Comparison of ENCODE assay signal across 15 cellular contexts in genomic region chr17:74790206-74791066, GRCh38. TPM values are rescaled to one million over a fixed set of nuclear protein-coding genes. Genes with fewer than 3 reads are reported as not detected.
DNase-seq lines count a peak whose midpoint lies in the region; TF ChIP-seq lines count a peak whose summit lies in the region.
"Had no signal": no experiment of that assay in that cellular context is flagged by ENCODE, and none has a peak within 500 bp of the region (broad histone marks: within the 10 kb centered on the region; RNA-seq: fewer than 3 reads in every experiment).

No MANE protein-coding gene starts in this region.

- H3K27ac ChIP-seq in A673 (ENCODE audit: low read depth, low read length, poor library complexity, severe bottlenecking), result no peak overlapping the region
- no peak overlapping the region for H3K27ac ChIP-seq in CD4-positive, alpha-beta memory T cell (ENCODE audit: low read depth, low read length)
- H3K27ac ChIP-seq in cingulate gyrus (ENCODE audit: low read depth, low read length), result peak overlapping the region; percentile 3
- H3K27ac ChIP-seq: coronary artery, epithelial cell of prostate, uterus had no signal

- peak overlapping the region in 4 of 7 donors; percentile 42 to 82 (median 68) for H3K27ac Mint-ChIP-seq in CD4-positive, alpha-beta memory T cell

- peaks cover 0 to 2% (median 0%) of the 10 kb centered on the region in 8 donors for H3K9me3 Mint-ChIP-seq in CD4-positive, alpha-beta memory T cell
- H3K9me3 Mint-ChIP-seq: activated T-cell treated with anti-CD3 and anti-CD28 coated beads, Interleukin-2, amount 50 U/mL, for 4 hours had no signal

- peaks cover 20% of the 10 kb centered on the region for H3K36me3 ChIP-seq in A673 (ENCODE audit: insufficient read depth, low read length, poor library complexity, severe bottlenecking)
- peaks cover 30% of the 10 kb centered on the region for H3K36me3 ChIP-seq in CD4-positive, alpha-beta memory T cell (ENCODE audit: insufficient read depth, low read length)
- peaks cover 5% of the 10 kb centered on the region for H3K36me3 ChIP-seq in H7 (replicated peaks; ENCODE audit: control insufficient read depth, insufficient read depth, low read length)
- H3K36me3 ChIP-seq: uterus had no signal

- CTCF ChIA-PET in A673 (lab: Charles Lee), result interaction anchor here (0.5 to 1.5 kb wide), 7 partner anchors 69 to 253 kb away, joined by 3 to 9 read pairs (median 3); partner anchors contain the start of gene GRIN2C
- CTCF ChIA-PET in CD4-positive, alpha-beta memory T cell (lab: Charles Lee; ENCODE audit: partially characterized antibody), result interaction anchor here (0.7 to 9.7 kb wide), 39 partner anchors 11 to 374 kb away, joined by 3 to 127 read pairs (median 6); partner anchors contain the start of genes GRIN2C, NAT9 and RAB37

- DNase-seq in A673 (ENCODE audit: low spot score) (peak; percentile 30), SKM-1 (lab: John Stamatoyannopoulos, UW; ENCODE audit: unreplicated experiment) (peak; percentile 34), activated T-cell treated with anti-CD3 and anti-CD28 coated beads for 4 hours (no peak), AG08396 (ENCODE audit: low spot score) (no peak), H7 (no peak), NCI-H1105 treated with DMSO at 0.1 percent for 48 hours (lab: John Stamatoyannopoulos, UW) (no peak)
- DNase-seq in CD4-positive, alpha-beta memory T cell, result no peak
- DNase-seq: activated CD4-positive, alpha-beta T cell treated with anti-CD3 and anti-CD28 coated beads for 1 hour; activated T-cell treated with anti-CD3 and anti-CD28 coated beads, Interleukin-2, amount 50 U/mL, for 4 hours; uterus had no signal

- H3K4me1 ChIP-seq in A673 (ENCODE audit: insufficient read depth, low read length, poor library complexity, severe bottlenecking), result no peaks in the 10 kb centered on the region
- peaks cover 19% of the 10 kb centered on the region for H3K4me1 ChIP-seq in CD4-positive, alpha-beta memory T cell (ENCODE audit: insufficient read depth, low read length)
- H3K4me1 ChIP-seq: uterus had no signal

- no peaks in the 10 kb centered on the region for H3K27me3 Mint-ChIP-seq in CD4-positive, alpha-beta memory T cell

- peaks cover 17 to 40% (median 29%) of the 10 kb centered on the region in 4 donors for H3K4me1 Mint-ChIP-seq in CD4-positive, alpha-beta memory T cell

- no peaks in the 10 kb centered on the region for H3K27me3 ChIP-seq in A673 (replicated peaks; ENCODE audit: insufficient read depth, low read depth, low read length, poor library complexity)
- H3K27me3 ChIP-seq in CD4-positive, alpha-beta memory T cell (ENCODE audit: insufficient read depth, low read length), result no peaks in the 10 kb centered on the region
- no peaks in the 10 kb centered on the region for H3K27me3 ChIP-seq in H7 (ENCODE audit: control insufficient read depth, insufficient read depth, low read length)
- H3K27me3 ChIP-seq: uterus had no signal

- POLR2A ChIA-PET in A673 (lab: Charles Lee; ENCODE audit: low non-redundant PET), result no interaction called here
- POLR2A ChIA-PET in CD4-positive, alpha-beta memory T cell (lab: Charles Lee; ENCODE audit: partially characterized antibody), result interaction anchor here (0.7 to 2.3 kb wide), 12 partner anchors 9 to 133 kb away, joined by 3 to 12 read pairs (median 6); partner anchors contain the start of gene NAT9

- H3K9me3 ChIP-seq in A673 (ENCODE audit: low read depth, low read length, poor library complexity, severe bottlenecking), result no peaks in the 10 kb centered on the region
- H3K9me3 ChIP-seq in CD4-positive, alpha-beta memory T cell (ENCODE audit: control insufficient read depth in 1 of 2, low read length in 2 of 2), result no peaks in the 10 kb centered on the region
- H3K9me3 ChIP-seq: uterus had no signal

- H3K36me3 Mint-ChIP-seq in CD4-positive, alpha-beta memory T cell, result peaks cover 35 to 48% of the 10 kb centered on the region in 2 donors

- H3K4me3 ChIP-seq in A673 (ENCODE audit: low read depth, low read length, poor library complexity, severe bottlenecking) (no peak overlapping the region), H7 (ENCODE audit: insufficient read depth, low read depth, low read length) (no peak overlapping the region)
- no peak overlapping the region for H3K4me3 ChIP-seq in CD4-positive, alpha-beta memory T cell (ENCODE audit: low read length in 2 of 2)
- H3K4me3 ChIP-seq: coronary artery, uterus had no signal

- no peak for TF ChIP-seq CTCF in A673 (conservative IDR thresholded peaks at IDR 0.05; ENCODE audit: low read depth, low read length)

- intact Hi-C loops in A673 (cut with micrococcal nuclease; ENCODE audit: unreplicated experiment), result loop anchor here (1.0 kb wide), 2 partner anchors 72 to 168 kb away; no protein-coding TSS in a partner anchor
- intact Hi-C loops in CD4-positive, alpha-beta memory T cell (cut with micrococcal nuclease), result loop anchor here (1.0 kb wide), 4 partner anchors 10 to 168 kb away; no protein-coding TSS in a partner anchor

- H3K4me3 Mint-ChIP-seq in CD4-positive, alpha-beta memory T cell, result peak overlapping the region in 6 of 8 donors; percentile 51 to 70 (median 58)
- H3K4me3 Mint-ChIP-seq: activated T-cell treated with anti-CD3 and anti-CD28 coated beads, Interleukin-2, amount 50 U/mL, for 4 hours had no signal

- BruUV-seq in A673 (replicated peaks; lab: Mats Ljungman, UMichigan), result no TSS peak

RNA-seq across cellular contexts. Expression of gene NAT9, which starts 14.3 kb away (rescaled TPM):
- total RNA-seq in A673 (2021), result 55.6 and 60.6 TPM in 2 replicates
- total RNA-seq in CD4-positive, alpha-beta memory T cell, result 10 to 100 TPM; 60.0 to 70.3 TPM
- polyA plus RNA-seq in CD4-positive, alpha-beta memory T cell, result 10 to 100 TPM; 11.9 to 19.1 TPM
- 47.9 and 73.3 TPM in 2 replicates for total RNA-seq in H7 (2014; rRNA removed; shearing (Covaris generic))

RNA-seq across cellular contexts. Expression of gene NHERF1, which starts 42.0 kb away (rescaled TPM):
- total RNA-seq in A673 (2021), result 33.8 and 47.9 TPM in 2 replicates
- 100 to 1,000 TPM; 202 to 209 TPM for total RNA-seq in CD4-positive, alpha-beta memory T cell
- 100 to 1,000 TPM; 324 to 448 TPM for polyA plus RNA-seq in CD4-positive, alpha-beta memory T cell
- total RNA-seq in H7 (2014; rRNA removed; shearing (Covaris generic)), result 63.1 and 79.1 TPM in 2 replicates

RNA-seq across cellular contexts. Expression of gene RAB37, which starts 53.4 kb away (rescaled TPM):
- total RNA-seq in A673 (2021), result not detected in 2 replicates
- 10 to 100 TPM; 23.2 to 25.9 TPM for total RNA-seq in CD4-positive, alpha-beta memory T cell
- polyA plus RNA-seq in CD4-positive, alpha-beta memory T cell, result 10 to 100 TPM; 47.8 to 52.3 TPM
- 2.5 and 3.5 TPM in 2 replicates for total RNA-seq in H7 (2014; rRNA removed; shearing (Covaris generic))
- total RNA-seq: RPMI7951 had no signal
- polyA plus RNA-seq: neural cell had no signal

Comparison
In these comparisons a context has a peak if more than half of its experiments do, and no peak if none do; other contexts are left out.
1. DNase-seq: peak in A673 (single experiment) and SKM-1 (single experiment); none in CD4-positive, alpha-beta memory T cell (0 of 5), activated T-cell treated with anti-CD3 and anti-CD28 coated beads for 4 hours (single experiment), AG08396 (single experiment), H7 (single experiment) and NCI-H1105 treated with DMSO at 0.1 percent for 48 hours (single experiment).